Comparison of ENCODE assay signal across 8 cellular contexts in genomic region chr2:142286618-142287017, GRCh38.
DNase-seq lines count a peak whose midpoint lies in the region; ATAC-seq and TF ChIP-seq lines count a peak whose summit lies in the region.

No MANE protein-coding gene starts in this region.

- peak; percentile 77 for ATAC-seq in GM19397 (IDR thresholded peaks at IDR 0.05; ENCODE audit: unreplicated experiment)
- ATAC-seq in GM18505 (IDR thresholded peaks at IDR 0.05; ENCODE audit: unreplicated experiment), result no peak
- no peak for ATAC-seq in omental fat pad (ENCODE audit: low FRiP score)

- CTCF ChIA-PET in mammary epithelial cell (lab: Charles Lee; ENCODE audit: low non-redundant PET), result no interaction called here

- H3K4me2 ChIP-seq in mammary epithelial cell (ENCODE audit: insufficient read depth, low read depth, low read length), result no peak overlapping the region

- H2AFZ ChIP-seq in mammary epithelial cell (ENCODE audit: low read depth, low read length), result no peak overlapping the region

- TF ChIP-seq POLR2A in GM18505 (IDR thresholded peaks at IDR 0.05; ENCODE audit: borderline replicate concordance, extremely low read depth, insufficient read depth, insufficient read length), result no peak
- TF ChIP-seq POLR2A in spleen (IDR thresholded peaks at IDR 0.05), result no peak

- no peaks in the 10 kb centered on the region for H4K20me1 ChIP-seq in mammary epithelial cell (ENCODE audit: insufficient read depth, low read length)

- H3K79me2 ChIP-seq in mammary epithelial cell (ENCODE audit: insufficient read depth, low read length), result no peaks in the 10 kb centered on the region

- BruUV-seq in mammary epithelial cell (replicated peaks; lab: Mats Ljungman, UMichigan), result no TSS peak

- DNase-seq in A172 (ENCODE audit: low spot score) (peak; percentile 30), HT-29 (ENCODE audit: low spot score) (peak; percentile 58), mammary epithelial cell (peak; percentile 13), omental fat pad (ENCODE audit: low spot score) (no peak), spleen (no peak)
- DNase-seq in stimulated activated CD4-positive, alpha-beta T cell treated with anti-CD3 and anti-CD28 coated beads, Interleukin-1b, Interleukin-23, amount 100 ng/mL, for 48 hours, result no peak

- intact Hi-C loops in mammary epithelial cell (cut with micrococcal nuclease), result no loop called here
- intact Hi-C loops in spleen (cut with DNase I; ENCODE audit: low total_unique reads), result no loop called here

- dilution Hi-C loops in mammary epithelial cell (cut with HindIII; ENCODE audit: low sequenced_read_pairs), result no loop called here

- H3K9ac ChIP-seq in mammary epithelial cell (ENCODE audit: insufficient read depth, low read length), result no peak overlapping the region

- H3K4me3 ChIP-seq in mammary epithelial cell (replicated peaks in 1 of 3; ENCODE audit: insufficient read depth in 1 of 3, low read depth in 2 of 3, low read length in 3 of 3), result no peak overlapping the region
- H3K4me3 ChIP-seq in spleen, result no peak overlapping the region

- H3K4me1 ChIP-seq in mammary epithelial cell (ENCODE audit: insufficient read depth, low read length) (peaks cover 9% of the 10 kb centered on the region), spleen (no peaks in the 10 kb centered on the region)

- H3K9me3 ChIP-seq in mammary epithelial cell (replicated peaks; ENCODE audit: insufficient read depth, low read length), result no peaks in the 10 kb centered on the region
- H3K9me3 ChIP-seq in spleen, result no peaks in the 10 kb centered on the region

- no peaks in the 10 kb centered on the region for H3K36me3 ChIP-seq in mammary epithelial cell (ENCODE audit: insufficient read depth, low read length)
- H3K36me3 ChIP-seq in spleen, result no peaks in the 10 kb centered on the region

- H3K27me3 ChIP-seq in mammary epithelial cell (ENCODE audit: insufficient read depth, low read length) (no peaks in the 10 kb centered on the region), spleen (replicated peaks in 1 of 7) (no peaks in the 10 kb centered on the region)

- TF ChIP-seq CTCF in mammary epithelial cell (conservative IDR thresholded peaks at IDR 0.05 in 1 of 2, IDR thresholded peaks at IDR 0.05 in 1 of 2; ENCODE audit: extremely low read depth in 1 of 2, insufficient read depth in 1 of 2, low read depth in 1 of 2, low read length in 2 of 2), result peak; percentile 28 to 37
- TF ChIP-seq CTCF in omental fat pad (IDR thresholded peaks at IDR 0.05), result no peak
- no peak for TF ChIP-seq CTCF in spleen (IDR thresholded peaks at IDR 0.05 in 8 of 11, conservative IDR thresholded peaks at IDR 0.05 in 3 of 11)

- in situ Hi-C loops in mammary epithelial cell (cut with MboI; ENCODE audit: low sequenced_read_pairs in 2 of 2), result no loop called here

- 72% methylated on average over 7 of the region's 7 CpGs for WGBS in mammary epithelial cell (ENCODE audit: low coverage, missing lambda C conversion rate)
- 57 to 73% (median 63%) methylated on average over 7 of the region's 7 CpGs for whole genome bisulfite sequencing in spleen, 5 donors

- H3K27ac ChIP-seq in mammary epithelial cell (ENCODE audit: insufficient read depth, low read depth, low read length) (no peak overlapping the region), spleen (no peak overlapping the region)

Comparison
In these comparisons a context has a peak if more than half of its experiments do, and no peak if none do; other contexts are left out.
1. DNase-seq: peak in A172 (single experiment), HT-29 (single experiment) and mammary epithelial cell (single experiment); none in stimulated activated CD4-positive, alpha-beta T cell treated with anti-CD3 and anti-CD28 coated beads, Interleukin-1b, Interleukin-23, amount 100 ng/mL, for 48 hours (single experiment), omental fat pad (single experiment) and spleen (single experiment).
2. CTCF ChIP-seq: peak in mammary epithelial cell (2 of 2); none in omental fat pad (0 of 3) and spleen (0 of 11).